Comparison of ENCODE assay signal across 8 cellular contexts in the genomic region with DNA sequence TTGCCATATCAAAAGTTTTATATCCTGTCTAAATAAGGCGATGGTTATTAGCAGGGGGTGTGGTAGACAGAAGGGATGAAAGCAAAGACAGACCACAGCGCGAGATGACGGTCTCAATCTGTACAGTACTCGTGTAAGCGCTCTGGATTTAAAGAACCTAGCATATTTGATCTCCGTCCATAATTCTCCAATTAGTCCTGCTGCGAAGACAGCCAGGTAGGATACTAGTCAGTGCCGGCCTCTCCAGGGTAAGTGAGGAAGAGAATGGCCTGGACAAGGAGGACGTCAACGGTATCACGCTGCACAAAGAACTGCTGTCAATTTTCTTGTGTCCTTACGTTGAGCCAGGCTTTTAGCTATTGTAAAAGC. TPM values are rescaled to one million over a fixed set of nuclear protein-coding genes. Genes with fewer than 3 reads are reported as not detected.
DNase-seq lines count a peak whose midpoint lies in the region; ATAC-seq, FAIRE-seq and TF ChIP-seq lines count a peak whose summit lies in the region.
"Had no signal": no experiment of that assay in that cellular context is flagged by ENCODE, and none has a peak within 500 bp of the region (broad histone marks: within the 10 kb centered on the region; RNA-seq: fewer than 3 reads in every experiment).

No MANE protein-coding gene starts in this region.

- H3K4me2 ChIP-seq in astrocyte (ENCODE audit: low read length) = peak overlapping the region; percentile 92

- DNase-seq in ELF-1 (ENCODE audit: low read depth, low spot score) = peak; percentile 27
- no peak for DNase-seq in LNCaP clone FGC (ENCODE audit: low read depth)
- DNase-seq in astrocyte (ENCODE audit: low read depth) = peak; percentile 6
- DNase-seq in right lobe of liver = no peak
- DNase-seq in NCI-H345 treated with DMSO at 0.1 percent for 48 hours (lab: John Stamatoyannopoulos, UW; ENCODE audit: unreplicated experiment) = no peak
- no peak for DNase-seq in activated CD4-positive, CD25-positive, alpha-beta regulatory T cell treated with anti-CD3 and anti-CD28 coated beads, Interleukin-2, amount 50 U/mL, for 72 hours

- H3K4me3 ChIP-seq in LNCaP clone FGC (ENCODE audit: low read depth, low read length) (peak overlapping the region; percentile 84), astrocyte (ENCODE audit: insufficient read depth, low read depth, low read length) (peak overlapping the region; percentile 98), right lobe of liver (peak overlapping the region; percentile 53 to 75 (median 62))

- no peaks in the 10 kb centered on the region for H3K27me3 ChIP-seq in astrocyte (ENCODE audit: insufficient read depth, low read length)
- no peaks in the 10 kb centered on the region for H3K27me3 ChIP-seq in right lobe of liver

- no peak for FAIRE-seq in astrocyte (lab: Jason Lieb, UNC)

- peaks cover 30% of the 10 kb centered on the region for H3K79me2 ChIP-seq in astrocyte (ENCODE audit: insufficient read depth, low read length)

- H3K4me3 Mint-ChIP-seq in astrocyte (ENCODE audit: unreplicated experiment) = no peak overlapping the region
- H3K4me3 Mint-ChIP-seq: activated naive CD4-positive, alpha-beta T cell treated with anti-CD3 and anti-CD28 coated beads, Interleukin-2, amount 50 U/mL, for 24 hours had no signal

- H3K27me3 Mint-ChIP-seq in astrocyte (ENCODE audit: low read depth, unreplicated experiment) = no peaks in the 10 kb centered on the region
- H3K27me3 Mint-ChIP-seq: activated naive CD4-positive, alpha-beta T cell treated with anti-CD3 and anti-CD28 coated beads, Interleukin-2, amount 50 U/mL, for 24 hours had no signal

- H3K27ac Mint-ChIP-seq in astrocyte (ENCODE audit: unreplicated experiment) = no peak overlapping the region
- H3K27ac Mint-ChIP-seq: activated naive CD4-positive, alpha-beta T cell treated with anti-CD3 and anti-CD28 coated beads, Interleukin-2, amount 50 U/mL, for 24 hours had no signal

- H3K36me3 ChIP-seq in astrocyte (ENCODE audit: insufficient read depth, low read length) (no peaks in the 10 kb centered on the region), right lobe of liver (no peaks in the 10 kb centered on the region)

- TF ChIP-seq CTCF in LNCaP clone FGC (IDR thresholded peaks at IDR 0.05; ENCODE audit: control insufficient read depth, extremely low read depth, insufficient read depth) = no peak
- TF ChIP-seq CTCF in astrocyte (IDR thresholded peaks at IDR 0.05; ENCODE audit: insufficient read depth, low read depth, low read length) = no peak
- TF ChIP-seq CTCF in right lobe of liver (IDR thresholded peaks at IDR 0.05) = no peak

- no peaks in the 10 kb centered on the region for H3K36me3 Mint-ChIP-seq in astrocyte (ENCODE audit: low read depth, unreplicated experiment)
- H3K36me3 Mint-ChIP-seq: activated naive CD4-positive, alpha-beta T cell treated with anti-CD3 and anti-CD28 coated beads, Interleukin-2, amount 50 U/mL, for 24 hours had no signal

- H3K27ac ChIP-seq in astrocyte (ENCODE audit: low read depth, low read length) (peak overlapping the region; percentile 95), right lobe of liver (no peak overlapping the region)

- WGBS in right lobe of liver (ENCODE audit: insufficient coverage, low coverage, low lambda C conversion rate, missing lambda C conversion rate) = 8% methylated on average over 13 of the region's 13 CpGs

- H3K9me3 ChIP-seq in astrocyte (ENCODE audit: insufficient read depth, low read depth, low read length) (no peaks in the 10 kb centered on the region), right lobe of liver (no peaks in the 10 kb centered on the region)

- no peaks in the 10 kb centered on the region for H3K4me1 Mint-ChIP-seq in astrocyte (ENCODE audit: low read depth, unreplicated experiment)

- H4K20me1 ChIP-seq in astrocyte (ENCODE audit: insufficient read depth, low read length) = no peaks in the 10 kb centered on the region

- H3K9me3 Mint-ChIP-seq in astrocyte (ENCODE audit: unreplicated experiment) = no peaks in the 10 kb centered on the region
- H3K9me3 Mint-ChIP-seq: activated naive CD4-positive, alpha-beta T cell treated with anti-CD3 and anti-CD28 coated beads, Interleukin-2, amount 50 U/mL, for 24 hours had no signal

- no peaks in the 10 kb centered on the region for H3K4me1 ChIP-seq in astrocyte (ENCODE audit: insufficient read depth, low read length)
- peaks cover 0 to 6% (median 0%) of the 10 kb centered on the region in 4 donors for H3K4me1 ChIP-seq in right lobe of liver

- peak; percentile 6 for ATAC-seq in GM19455 (IDR thresholded peaks at IDR 0.05; ENCODE audit: unreplicated experiment)
- ATAC-seq in right lobe of liver = no peak

- H3K9ac ChIP-seq in astrocyte (ENCODE audit: low read length) = peak overlapping the region; percentile 98

- H2AFZ ChIP-seq in astrocyte (ENCODE audit: low read depth, low read length) = peak overlapping the region; percentile 98

- intact Hi-C loops in right lobe of liver (cut with DNase I) = no loop called here

- no peak for TF ChIP-seq POLR2A in right lobe of liver (IDR thresholded peaks at IDR 0.05)

RNA-seq across cellular contexts. Expression of a gene that starts 0.7 kb away (rescaled TPM):
- total RNA-seq in astrocyte (1.9 and 3.0 TPM in 2 replicates), right lobe of liver (1 to 10 TPM in 1 of 6 experiments, under 1 TPM in 5; 0.20 to 1.1 (median 0.58) TPM)

Comparison
In these comparisons a context has a peak if more than half of its experiments do, and no peak if none do; other contexts are left out.
1. DNase-seq: peak in ELF-1 (single experiment) and astrocyte (single experiment); none in LNCaP clone FGC (single experiment), right lobe of liver (0 of 3), NCI-H345 treated with DMSO at 0.1 percent for 48 hours (single experiment) and activated CD4-positive, CD25-positive, alpha-beta regulatory T cell treated with anti-CD3 and anti-CD28 coated beads, Interleukin-2, amount 50 U/mL, for 72 hours (single experiment).
2. Peak in every context shown above with its lines, with median percentiles within 50 percentile points of each other: H3K4me3 ChIP-seq.